ENCODE assay signal across 12 cellular contexts in the genomic region with DNA sequence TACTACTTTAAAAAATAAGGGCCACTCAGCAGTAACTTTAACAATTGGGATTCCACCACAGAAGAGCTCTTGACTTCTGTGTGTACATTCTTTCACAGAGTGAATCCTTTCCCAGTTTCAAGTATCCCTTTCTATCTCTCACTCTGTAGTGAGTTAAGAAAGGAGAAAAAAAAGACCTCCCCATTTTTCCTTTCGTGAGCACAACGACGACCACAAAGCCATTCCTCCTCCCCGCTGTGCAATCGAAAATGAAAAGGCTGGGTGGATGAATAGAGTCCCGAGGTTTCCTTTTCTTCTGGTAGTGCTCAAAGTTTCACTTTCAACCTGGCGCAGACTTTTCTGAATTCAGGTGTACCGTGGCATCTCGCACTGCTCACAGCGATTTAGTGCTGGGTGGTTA. TPM values are rescaled to one million over a fixed set of nuclear protein-coding genes. Genes with fewer than 3 reads are reported as not detected.
A peak's percentile ranks its signal among the peaks of the same experiment; 100 is the strongest.
DNase-seq lines count a peak whose midpoint lies in the region; ATAC-seq and TF ChIP-seq lines count a peak whose summit lies in the region.
"Had no signal": no experiment of that assay in that cellular context is flagged by ENCODE, and none has a peak within 500 bp of the region (broad histone marks: within the 10 kb centered on the region; RNA-seq: fewer than 3 reads in every experiment).

No MANE protein-coding gene starts in this region.

- no peaks in the 10 kb centered on the region for H3K9me3 ChIP-seq in iPS-15b (ENCODE audit: control insufficient read depth, insufficient read depth, low read length)
- H3K9me3 ChIP-seq in prostate gland: no peaks in the 10 kb centered on the region
- H3K9me3 ChIP-seq: thyroid gland had no signal

- peak; percentile 18 for DNase-seq in ELF-1 (ENCODE audit: low read depth, low spot score)
- DNase-seq in WTC11 (ENCODE audit: low spot score): no peak
- DNase-seq in NCI-H1105 treated with DMSO at 0.1 percent for 48 hours (lab: John Stamatoyannopoulos, UW): no peak
- DNase-seq in HCEC 1CT: no peak
- DNase-seq in H4 (ENCODE audit: low spot score): no peak
- DNase-seq in prostate gland (ENCODE audit: low spot score): no peak
- DNase-seq: cerebellar nuclear complex, NCI-H446, thyroid gland had no signal

- H3K27ac Mint-ChIP-seq in WTC11: peak overlapping the region; percentile 78

- H3K27me3 ChIP-seq in iPS-15b (ENCODE audit: control insufficient read depth, insufficient read depth, low read length): no peaks in the 10 kb centered on the region
- no peaks in the 10 kb centered on the region for H3K27me3 ChIP-seq in prostate gland (replicated peaks; ENCODE audit: insufficient read depth)
- H3K27me3 ChIP-seq: BLaER1, thyroid gland had no signal

- intact Hi-C loops in prostate gland (cut with DNase I): no loop called here

- H3K36me3 ChIP-seq in iPS-15b (ENCODE audit: control insufficient read depth, insufficient read depth, low read length) (no peaks in the 10 kb centered on the region), prostate gland (no peaks in the 10 kb centered on the region)
- H3K36me3 ChIP-seq: thyroid gland had no signal

- H3K4me3 Mint-ChIP-seq in WTC11: peak overlapping the region; percentile 41

- ATAC-seq in GM21737 (IDR thresholded peaks at IDR 0.05; ENCODE audit: unreplicated experiment) (peak; percentile 74), WTC11 (peak; percentile 58)

- CTCF ChIA-PET in WTC11 (lab: Charles Lee): no interaction called here

- H3K4me3 ChIP-seq in iPS-15b (ENCODE audit: low read depth, low read length) (peak overlapping the region; percentile 33), prostate gland (no peak overlapping the region)
- H3K4me3 ChIP-seq: BLaER1, thyroid gland had no signal

- H3K36me3 Mint-ChIP-seq in WTC11: peaks cover 8% of the 10 kb centered on the region

- TF ChIP-seq CTCF in WTC11 (IDR thresholded peaks at IDR 0.05) (no peak), prostate gland (IDR thresholded peaks at IDR 0.05) (no peak)

- H3K4me1 ChIP-seq in iPS-15b (ENCODE audit: control insufficient read depth, insufficient read depth, low read length) (peaks cover 21% of the 10 kb centered on the region), prostate gland (replicated peaks) (no peaks in the 10 kb centered on the region)
- H3K4me1 ChIP-seq: thyroid gland had no signal

- TF ChIP-seq POLR2A in prostate gland (IDR thresholded peaks at IDR 0.05): no peak

- peak overlapping the region; percentile 26 for H3K9ac ChIP-seq in iPS-15b (ENCODE audit: low read depth, low read length)
- H3K9ac ChIP-seq: BLaER1 had no signal

- H3K9me3 Mint-ChIP-seq in WTC11: no peaks in the 10 kb centered on the region

- 82% methylated on average over 10 of the region's 10 CpGs for WGBS in prostate gland

- peaks cover 20% of the 10 kb centered on the region for H3K4me1 Mint-ChIP-seq in WTC11

- no peaks in the 10 kb centered on the region for H3K27me3 Mint-ChIP-seq in WTC11 (ENCODE audit: low read depth)

- no peak overlapping the region for H3K27ac ChIP-seq in prostate gland
- H3K27ac ChIP-seq: BLaER1, thyroid gland had no signal

- POLR2A ChIA-PET in WTC11 (lab: Charles Lee): interaction anchor here (0.6 kb wide), 1 partner anchor 82 kb away, joined by 3 read pairs; no protein-coding TSS in a partner anchor

TF ChIP-seq in WTC11, 78 proteins besides CTCF, POLR2A, EP300 and RAD21 (continues in another document):
- no peak for TF ChIP-seq STAT6 (CRISPR knock-in tag; conservative IDR thresholded peaks at IDR 0.05; ENCODE audit: low read depth)
- no peak for TF ChIP-seq JUN (CRISPR knock-in tag; IDR thresholded peaks at IDR 0.05)
- no peak for TF ChIP-seq NFE2L1 (CRISPR knock-in tag; IDR thresholded peaks at IDR 0.05)
- TF ChIP-seq, protein P1, sequence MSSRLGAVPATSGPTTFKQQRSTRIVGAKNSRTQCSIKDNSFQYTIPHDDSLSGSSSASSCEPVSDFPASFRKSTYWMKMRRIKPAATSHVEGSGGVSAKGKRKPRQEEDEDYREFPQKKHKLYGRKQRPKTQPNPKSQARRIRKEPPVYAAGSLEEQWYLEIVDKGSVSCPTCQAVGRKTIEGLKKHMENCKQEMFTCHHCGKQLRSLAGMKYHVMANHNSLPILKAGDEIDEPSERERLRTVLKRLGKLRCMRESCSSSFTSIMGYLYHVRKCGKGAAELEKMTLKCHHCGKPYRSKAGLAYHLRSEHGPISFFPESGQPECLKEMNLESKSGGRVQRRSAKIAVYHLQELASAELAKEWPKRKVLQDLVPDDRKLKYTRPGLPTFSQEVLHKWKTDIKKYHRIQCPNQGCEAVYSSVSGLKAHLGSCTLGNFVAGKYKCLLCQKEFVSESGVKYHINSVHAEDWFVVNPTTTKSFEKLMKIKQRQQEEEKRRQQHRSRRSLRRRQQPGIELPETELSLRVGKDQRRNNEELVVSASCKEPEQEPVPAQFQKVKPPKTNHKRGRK (CRISPR knock-in tag; IDR thresholded peaks at IDR 0.05; ENCODE audit: borderline replicate concordance): no peak
- TF ChIP-seq ZBTB21 (CRISPR knock-in tag; IDR thresholded peaks at IDR 0.05; ENCODE audit: borderline replicate concordance): no peak
- TF ChIP-seq TP53 (CRISPR knock-in tag; IDR thresholded peaks at IDR 0.05): no peak
- no peak for TF ChIP-seq GABPB1 (CRISPR knock-in tag; IDR thresholded peaks at IDR 0.05)
- TF ChIP-seq AR (CRISPR knock-in tag; IDR thresholded peaks at IDR 0.05): no peak
- TF ChIP-seq EMX1 (CRISPR knock-in tag; IDR thresholded peaks at IDR 0.05): no peak
- TF ChIP-seq ZNF263 (CRISPR knock-in tag; IDR thresholded peaks at IDR 0.05; ENCODE audit: low read depth): no peak
- TF ChIP-seq, protein P2, sequence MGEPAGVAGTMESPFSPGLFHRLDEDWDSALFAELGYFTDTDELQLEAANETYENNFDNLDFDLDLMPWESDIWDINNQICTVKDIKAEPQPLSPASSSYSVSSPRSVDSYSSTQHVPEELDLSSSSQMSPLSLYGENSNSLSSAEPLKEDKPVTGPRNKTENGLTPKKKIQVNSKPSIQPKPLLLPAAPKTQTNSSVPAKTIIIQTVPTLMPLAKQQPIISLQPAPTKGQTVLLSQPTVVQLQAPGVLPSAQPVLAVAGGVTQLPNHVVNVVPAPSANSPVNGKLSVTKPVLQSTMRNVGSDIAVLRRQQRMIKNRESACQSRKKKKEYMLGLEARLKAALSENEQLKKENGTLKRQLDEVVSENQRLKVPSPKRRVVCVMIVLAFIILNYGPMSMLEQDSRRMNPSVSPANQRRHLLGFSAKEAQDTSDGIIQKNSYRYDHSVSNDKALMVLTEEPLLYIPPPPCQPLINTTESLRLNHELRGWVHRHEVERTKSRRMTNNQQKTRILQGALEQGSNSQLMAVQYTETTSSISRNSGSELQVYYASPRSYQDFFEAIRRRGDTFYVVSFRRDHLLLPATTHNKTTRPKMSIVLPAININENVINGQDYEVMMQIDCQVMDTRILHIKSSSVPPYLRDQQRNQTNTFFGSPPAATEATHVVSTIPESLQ (CRISPR knock-in tag; IDR thresholded peaks at IDR 0.05): no peak
- no peak for TF ChIP-seq ZBTB43 (CRISPR knock-in tag; IDR thresholded peaks at IDR 0.05)

RNA-seq across cellular contexts. Expression of gene TAB3, which starts 58.0 kb away (rescaled TPM):
- 10.4 to 12.6 TPM (median 12.0 TPM) in 3 replicates for total RNA-seq in WTC11 (2021)
- total RNA-seq in H4 (2014; rRNA removed; shearing (Covaris generic)): 10.8 and 11.0 TPM in 2 replicates
- 100 to 1,000 TPM in 1 of 2 donors, 10 to 100 TPM in 1; 53.1 to 166 TPM for total RNA-seq in prostate gland
